Comparison of ENCODE assay signal across 17 cellular contexts in the genomic region with DNA sequence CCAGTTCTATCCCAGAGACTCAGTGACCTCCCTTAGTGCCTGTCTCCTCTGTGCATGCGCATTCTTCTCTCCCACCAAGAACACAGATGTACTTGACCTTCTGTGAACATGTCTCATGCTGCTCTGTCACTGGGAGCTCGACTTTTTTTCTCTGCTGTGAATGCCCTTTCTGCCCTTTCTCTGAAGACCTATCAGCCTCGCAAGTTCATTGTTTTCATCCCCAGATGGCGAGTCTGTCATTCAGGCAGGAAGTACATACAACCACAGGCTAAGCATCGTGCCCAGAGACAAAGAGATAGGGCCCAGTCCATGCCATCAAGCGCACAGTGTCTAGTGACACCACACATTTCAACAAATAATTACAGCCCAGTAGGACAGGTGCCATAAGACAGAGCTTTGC. TPM values are rescaled to one million over a fixed set of nuclear protein-coding genes. Genes with fewer than 3 reads are reported as not detected.
DNase-seq lines count a peak whose midpoint lies in the region; ATAC-seq and TF ChIP-seq lines count a peak whose summit lies in the region.
"Had no signal": no experiment of that assay in that cellular context is flagged by ENCODE, and none has a peak within 500 bp of the region (broad histone marks: within the 10 kb centered on the region; RNA-seq: fewer than 3 reads in every experiment).

No MANE protein-coding gene starts in this region.

- TF ChIP-seq EP300 in sigmoid colon (IDR thresholded peaks at IDR 0.05) (no peak), stomach (IDR thresholded peaks at IDR 0.05) (no peak)

- no peaks in the 10 kb centered on the region for H3K4me1 ChIP-seq in sigmoid colon
- peaks cover 0 to 8% (median 8%) of the 10 kb centered on the region in 4 donors for H3K4me1 ChIP-seq in stomach
- H3K4me1 ChIP-seq: HAP-1 had no signal

- WGBS in sigmoid colon, 2 donors: 78 to 87% methylated on average over 6 of the region's 6 CpGs
- WGBS in stomach, 5 donors: 78 to 86% (median 82%) methylated on average over 6 of the region's 6 CpGs

- no peak overlapping the region for H3K4me3 Mint-ChIP-seq in activated T-cell treated with anti-CD3 and anti-CD28 coated beads, Interleukin-2, amount 50 U/mL, for 24 hours
- H3K4me3 Mint-ChIP-seq in activated naive CD8-positive, alpha-beta T cell treated with anti-CD3 and anti-CD28 coated beads for 36 hours: no peak overlapping the region
- H3K4me3 Mint-ChIP-seq: mesothelial cell of epicardium had no signal

- TF ChIP-seq CTCF in sigmoid colon (IDR thresholded peaks at IDR 0.05) (no peak), stomach (IDR thresholded peaks at IDR 0.05) (no peak)

- H3K9me3 ChIP-seq in sigmoid colon (no peaks in the 10 kb centered on the region), stomach (no peaks in the 10 kb centered on the region)
- H3K9me3 ChIP-seq: HAP-1, neutrophil had no signal

- H3K4me3 ChIP-seq in sigmoid colon (no peak overlapping the region), stomach (no peak overlapping the region)
- H3K4me3 ChIP-seq: HAP-1 had no signal

- peaks cover 72% of the 10 kb centered on the region for H3K36me3 Mint-ChIP-seq in activated T-cell treated with anti-CD3 and anti-CD28 coated beads, Interleukin-2, amount 50 U/mL, for 24 hours (ENCODE audit: low read depth)
- peaks cover 13% of the 10 kb centered on the region for H3K36me3 Mint-ChIP-seq in activated naive CD8-positive, alpha-beta T cell treated with anti-CD3 and anti-CD28 coated beads for 36 hours

- no peak for ATAC-seq in GM21786 (IDR thresholded peaks at IDR 0.05; ENCODE audit: unreplicated experiment)

- H3K27ac Mint-ChIP-seq in activated T-cell treated with anti-CD3 and anti-CD28 coated beads, Interleukin-2, amount 50 U/mL, for 24 hours: peak overlapping the region; percentile 73
- peak overlapping the region; percentile 40 for H3K27ac Mint-ChIP-seq in activated naive CD8-positive, alpha-beta T cell treated with anti-CD3 and anti-CD28 coated beads for 36 hours
- H3K27ac Mint-ChIP-seq: mesothelial cell of epicardium had no signal

- TF ChIP-seq POLR2A in sigmoid colon (IDR thresholded peaks at IDR 0.05): no peak
- TF ChIP-seq POLR2A in stomach (IDR thresholded peaks at IDR 0.05): no peak

- intact Hi-C loops in sigmoid colon (cut with DNase I): no loop called here
- intact Hi-C loops in stomach (cut with DNase I; ENCODE audit: low total_unique reads): no loop called here

- H3K27me3 Mint-ChIP-seq in activated T-cell treated with anti-CD3 and anti-CD28 coated beads, Interleukin-2, amount 50 U/mL, for 24 hours: no peaks in the 10 kb centered on the region
- H3K27me3 Mint-ChIP-seq in activated naive CD8-positive, alpha-beta T cell treated with anti-CD3 and anti-CD28 coated beads for 36 hours: no peaks in the 10 kb centered on the region

- H3K27me3 ChIP-seq in sigmoid colon (no peaks in the 10 kb centered on the region), stomach (no peaks in the 10 kb centered on the region)
- H3K27me3 ChIP-seq: neutrophil had no signal

- no peaks in the 10 kb centered on the region for H3K9me3 Mint-ChIP-seq in activated T-cell treated with anti-CD3 and anti-CD28 coated beads, Interleukin-2, amount 50 U/mL, for 24 hours
- no peaks in the 10 kb centered on the region for H3K9me3 Mint-ChIP-seq in activated naive CD8-positive, alpha-beta T cell treated with anti-CD3 and anti-CD28 coated beads for 36 hours
- H3K9me3 Mint-ChIP-seq: mesothelial cell of epicardium had no signal

- peaks cover 16% of the 10 kb centered on the region for H3K4me1 Mint-ChIP-seq in activated T-cell treated with anti-CD3 and anti-CD28 coated beads, Interleukin-2, amount 50 U/mL, for 24 hours (ENCODE audit: low read depth)
- H3K4me1 Mint-ChIP-seq in activated naive CD8-positive, alpha-beta T cell treated with anti-CD3 and anti-CD28 coated beads for 36 hours: peaks cover 16% of the 10 kb centered on the region
- H3K4me1 Mint-ChIP-seq: mesothelial cell of epicardium had no signal

- H3K27ac ChIP-seq in sigmoid colon (no peak overlapping the region), stomach (no peak overlapping the region)
- H3K27ac ChIP-seq: neutrophil had no signal

- no peak for DNase-seq in activated T-cell treated with anti-CD3 and anti-CD28 coated beads, Interleukin-2, amount 50 U/mL, for 24 hours
- no peak for DNase-seq in activated T-cell treated with anti-CD3 and anti-CD28 coated beads for 4 hours
- DNase-seq in NCI-H774 (lab: John Stamatoyannopoulos, UW): peak; percentile 55
- no peak for DNase-seq in activated naive CD8-positive, alpha-beta T cell treated with anti-CD3 and anti-CD28 coated beads for 36 hours
- peak; percentile 15 for DNase-seq in sigmoid colon
- no peak for DNase-seq in NCI-H2227 (lab: John Stamatoyannopoulos, UW; ENCODE audit: unreplicated experiment)
- DNase-seq in stomach: no peak
- DNase-seq: activated CD4-positive, CD25-positive, alpha-beta regulatory T cell; hippocampal formation; Karpas-422; kidney; stimulated activated naive CD4-positive, alpha-beta T cell treated with Interleukin-2 at 50 U/mL for 16 hours; SW 1271 had no signal

- H3K36me3 ChIP-seq in sigmoid colon (peaks cover 13 to 66% (median 34%) of the 10 kb centered on the region in 4 donors), stomach (peaks cover 15 to 87% (median 83%) of the 10 kb centered on the region in 4 donors)
- H3K36me3 ChIP-seq: HAP-1 had no signal

RNA-seq across cellular contexts. Expression of a gene that starts 39.5 kb away (rescaled TPM):
- 10 to 100 TPM; 39.4 to 40.2 TPM for total RNA-seq in activated naive CD8-positive, alpha-beta T cell treated with anti-CD3 and anti-CD28 coated beads for 36 hours
- total RNA-seq in sigmoid colon (10 to 100 TPM; 16.1 to 29.9 (median 24.1) TPM), stomach (10 to 100 TPM in 3 of 5 donors, 1 to 10 TPM in 2; 2.9 to 94.2 (median 12.6) TPM)
- polyA plus RNA-seq in sigmoid colon (10 to 100 TPM in 1 of 3 donors, 1 to 10 TPM in 2; 5.4 to 20.5 (median 6.5) TPM), stomach (10 to 100 TPM in 2 of 3 donors, 1 to 10 TPM in 1; 7.5 to 19.5 (median 10.7) TPM)

RNA-seq across cellular contexts. Expression of a gene that starts 50.4 kb away (rescaled TPM):
- 100 to 1,000 TPM in 1 of 2 experiments, 10 to 100 TPM in 1; 97.6 to 102 TPM for total RNA-seq in activated naive CD8-positive, alpha-beta T cell treated with anti-CD3 and anti-CD28 coated beads for 36 hours
- total RNA-seq in sigmoid colon (10 to 100 TPM; 65.4 to 93.7 (median 77.3) TPM), stomach (10 to 100 TPM; 19.3 to 93.6 (median 36.7) TPM)
- polyA plus RNA-seq in sigmoid colon (100 to 1,000 TPM; 196 to 286 (median 243) TPM), stomach (100 to 1,000 TPM in 2 of 3 donors, 10 to 100 TPM in 1; 98.0 to 170 (median 168) TPM)

RNA-seq across cellular contexts. Expression of a gene that starts 59.9 kb away (rescaled TPM):
- total RNA-seq in activated naive CD8-positive, alpha-beta T cell treated with anti-CD3 and anti-CD28 coated beads for 36 hours: 1 to 10 TPM; 1.9 to 2.2 TPM
- total RNA-seq in sigmoid colon (1 to 10 TPM in 1 of 4 donors, not detected in 3; 1.7 TPM), stomach (not detected)
- polyA plus RNA-seq in sigmoid colon (under 1 TPM in 1 of 3 donors, not detected in 2; 0.63 TPM), stomach (1 to 10 TPM in 1 of 3 donors, under 1 TPM in 2; 0.50 to 1.5 (median 0.80) TPM)

Comparison
In these comparisons a context has a peak if more than half of its experiments do, and no peak if none do; other contexts are left out.
1. DNase-seq: peak in NCI-H774 (single experiment) and sigmoid colon (single experiment); none in activated T-cell treated with anti-CD3 and anti-CD28 coated beads, Interleukin-2, amount 50 U/mL, for 24 hours (single experiment), activated T-cell treated with anti-CD3 and anti-CD28 coated beads for 4 hours (single experiment), activated naive CD8-positive, alpha-beta T cell treated with anti-CD3 and anti-CD28 coated beads for 36 hours (single experiment), NCI-H2227 (single experiment) and stomach (single experiment).